Comparison of ENCODE assay signal across 8 cellular contexts in the genomic region with DNA sequence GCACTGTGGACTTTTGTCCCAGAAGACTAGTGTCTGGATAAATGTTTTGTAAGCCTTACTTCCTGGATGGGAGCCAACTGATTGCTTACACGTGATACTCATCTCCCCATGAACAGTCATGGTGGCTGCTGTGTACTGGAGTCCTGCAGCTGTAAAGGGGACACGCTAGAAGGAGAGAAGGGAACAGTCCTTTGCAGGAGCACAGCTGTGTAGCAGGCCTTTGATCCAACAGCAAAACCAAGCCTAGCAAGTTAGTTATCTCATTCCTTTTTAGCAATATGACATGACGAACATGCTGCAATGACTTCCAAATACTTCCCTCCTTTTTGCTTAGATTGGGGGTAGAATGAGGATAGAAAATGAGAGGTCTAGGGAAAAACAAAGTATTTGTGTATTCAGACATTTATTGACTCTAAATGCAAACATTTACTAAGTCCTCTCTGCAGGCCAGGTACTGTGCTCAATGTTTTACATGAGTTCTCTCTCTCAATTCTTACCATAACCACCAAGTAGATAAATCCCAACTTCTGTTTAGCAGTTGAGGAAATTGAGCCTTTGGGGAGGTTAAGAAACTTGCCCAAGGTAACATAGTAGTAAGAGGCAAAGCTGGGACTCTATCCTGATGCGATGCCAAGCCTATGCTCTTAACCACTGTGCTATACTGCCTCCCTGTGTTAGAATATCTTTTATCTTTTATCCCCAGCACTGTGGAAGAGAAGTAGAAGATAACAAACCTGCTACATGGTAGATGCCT. TPM values are rescaled to one million over a fixed set of nuclear protein-coding genes. Genes with fewer than 3 reads are reported as not detected.
DNase-seq lines count a peak whose midpoint lies in the region; ATAC-seq, FAIRE-seq and TF ChIP-seq lines count a peak whose summit lies in the region.

No MANE protein-coding gene starts in this region.

- H3K9me3 Mint-ChIP-seq in Caco-2 (ENCODE audit: unreplicated experiment) (no peaks in the 10 kb centered on the region), GM23338 (peaks cover 9% of the 10 kb centered on the region)

- H3K27me3 Mint-ChIP-seq in Caco-2 (ENCODE audit: insufficient read depth, unreplicated experiment) (no peaks in the 10 kb centered on the region), GM23338 (ENCODE audit: insufficient read depth, low read depth, poor library complexity) (peaks cover 6% of the 10 kb centered on the region)

- H3K4me1 ChIP-seq in Caco-2 (peaks cover 51% of the 10 kb centered on the region), GM23338 (ENCODE audit: insufficient read depth) (0 out of 2 replicates have a peak, but pooled peaks cover 4% of the 10 kb centered on the region), breast epithelium (peaks cover 0 to 14% of the 10 kb centered on the region in 2 donors), left lung (peaks cover 27 to 41% of the 10 kb centered on the region in 2 donors), vagina (peaks cover 41% of the 10 kb centered on the region)

- peak overlapping the region; percentile 24 for H3K4me3 Mint-ChIP-seq in Caco-2 (ENCODE audit: unreplicated experiment)
- no peak overlapping the region for H3K4me3 Mint-ChIP-seq in GM23338

- no peaks in the 10 kb centered on the region for H4K20me1 ChIP-seq in GM23338 (replicated peaks; ENCODE audit: insufficient read depth)

- peak overlapping the region; percentile 89 for H3K27ac Mint-ChIP-seq in Caco-2 (ENCODE audit: unreplicated experiment)
- no peak overlapping the region; the same call in 1 of the 2 replicates for H3K27ac Mint-ChIP-seq in GM23338

- DNase-seq in Caco-2 (peak in 1 of 2 experiments; percentile 53), GM23338 (ENCODE audit: low spot score) (peak; percentile 65), NCI-H526 (lab: John Stamatoyannopoulos, UW) (peak; percentile 20 to 49), breast epithelium (ENCODE audit: low spot score in 2 of 2) (no peak), left lung (no peak), vagina (ENCODE audit: extremely low spot score in 2 of 2) (no peak), HTR-8/SVneo (ENCODE audit: insufficient read length, low spot score) (no peak)

- peaks cover 2% of the 10 kb centered on the region; the same call in 1 of the 2 replicates for H3K9me2 ChIP-seq in GM23338 (ENCODE audit: insufficient read depth)

- POLR2A ChIA-PET in Caco-2 (lab: Charles Lee), result no interaction called here

- H3K27me3 ChIP-seq in Caco-2 (replicated peaks; ENCODE audit: control insufficient read depth, insufficient read depth, low read length) (no peaks in the 10 kb centered on the region), GM23338 (ENCODE audit: insufficient read depth) (no peaks in the 10 kb centered on the region), breast epithelium (no peaks in the 10 kb centered on the region), left lung (no peaks in the 10 kb centered on the region), vagina (no peaks in the 10 kb centered on the region)

- H3K4me2 ChIP-seq in GM23338, result no peak overlapping the region

- no peak overlapping the region for H3K27ac ChIP-seq in GM23338 (ENCODE audit: low read depth)
- peak overlapping the region; percentile 89 to 90 for H3K27ac ChIP-seq in breast epithelium
- H3K27ac ChIP-seq in left lung, result peak overlapping the region; percentile 39 to 74
- H3K27ac ChIP-seq in vagina, result peak overlapping the region; percentile 77

- TF ChIP-seq CTCF in Caco-2 (IDR thresholded peaks at IDR 0.05; ENCODE audit: insufficient read depth in 1 of 2, low read depth in 1 of 2, low read length in 1 of 2, severe bottlenecking in 1 of 2, unreplicated experiment in 1 of 2), result peak; percentile 24 to 37
- peak; percentile 50 to 63 for TF ChIP-seq CTCF in GM23338 (conservative IDR thresholded peaks at IDR 0.05; ENCODE audit: low read depth in 2 of 2)
- peak in 2 of 3 donors; percentile 42 to 45 for TF ChIP-seq CTCF in breast epithelium (IDR thresholded peaks at IDR 0.05)
- TF ChIP-seq CTCF in left lung (IDR thresholded peaks at IDR 0.05), result peak; percentile 31 to 43
- peak in 1 of 3 experiments; percentile 28 for TF ChIP-seq CTCF in vagina (IDR thresholded peaks at IDR 0.05)

- FAIRE-seq in HTR-8/SVneo (lab: Jason Lieb, UNC), result no peak

- H3K36me3 ChIP-seq in Caco-2 (ENCODE audit: control insufficient read depth, insufficient read depth, low read length) (peaks cover 2% of the 10 kb centered on the region; the same call in 1 of the 2 replicates), GM23338 (ENCODE audit: insufficient read depth) (no peaks in the 10 kb centered on the region), breast epithelium (no peaks in the 10 kb centered on the region), left lung (no peaks in the 10 kb centered on the region), vagina (no peaks in the 10 kb centered on the region)

- no peak overlapping the region for H3K4me3 ChIP-seq in Caco-2 (ENCODE audit: low read depth, low read length)
- no peak overlapping the region for H3K4me3 ChIP-seq in GM23338
- no peak overlapping the region for H3K4me3 ChIP-seq in breast epithelium
- no peak overlapping the region for H3K4me3 ChIP-seq in left lung
- H3K4me3 ChIP-seq in vagina, result no peak overlapping the region

- intact Hi-C loops in Caco-2 (cut with micrococcal nuclease; ENCODE audit: unreplicated experiment) (loop anchor here (1.0 to 2.0 kb wide), 7 partner anchors 46 to 258 kb away; a partner anchor contains a TSS), breast epithelium (cut with DNase I; ENCODE audit: low total_unique reads) (loop anchor here (10.0 kb wide), 1 partner anchor 1914 kb away; no protein-coding TSS in a partner anchor), left lung (cut with DNase I) (no loop called here), vagina (cut with DNase I) (no loop called here)

- peak overlapping the region; percentile 91 for H2AFZ ChIP-seq in GM23338

- H3K79me2 ChIP-seq in GM23338 (replicated peaks; ENCODE audit: insufficient read depth), result no peaks in the 10 kb centered on the region

- H3K4me1 Mint-ChIP-seq in Caco-2 (ENCODE audit: low read depth, unreplicated experiment) (peaks cover 60% of the 10 kb centered on the region), GM23338 (peaks cover 13% of the 10 kb centered on the region)

- no TSS peak for BruUV-seq in Caco-2 (replicated peaks; lab: Mats Ljungman, UMichigan)

- CTCF ChIA-PET in Caco-2 (lab: Charles Lee), result no interaction called here

- no peak for TF ChIP-seq POLR2A in breast epithelium (IDR thresholded peaks at IDR 0.05)
- TF ChIP-seq POLR2A in vagina (IDR thresholded peaks at IDR 0.05), result no peak

- H3K9me3 ChIP-seq in Caco-2, result peaks cover 6% of the 10 kb centered on the region
- H3K9me3 ChIP-seq in breast epithelium, result no peaks in the 10 kb centered on the region
- no peaks in the 10 kb centered on the region for H3K9me3 ChIP-seq in left lung
- H3K9me3 ChIP-seq in vagina, result no peaks in the 10 kb centered on the region

- no peaks in the 10 kb centered on the region for H3F3A ChIP-seq in GM23338 (replicated peaks; ENCODE audit: low read depth)

- ATAC-seq in GM23338, result peak; percentile 85
- peak; percentile 87 for ATAC-seq in left lung
- no peak for ATAC-seq in HG03159 (IDR thresholded peaks at IDR 0.05; ENCODE audit: unreplicated experiment)

- H3K36me3 Mint-ChIP-seq in Caco-2 (ENCODE audit: insufficient read depth, unreplicated experiment) (no peaks in the 10 kb centered on the region), GM23338 (ENCODE audit: low read depth) (peaks cover 7% of the 10 kb centered on the region; the same call in 2 of the 3 replicates)

TF ChIP-seq in GM23338, 12 proteins besides CTCF, POLR2A, EP300 and RAD21 (continues in another document):
- no peak for TF ChIP-seq CREB1 (CRISPR knock-in tag; IDR thresholded peaks at IDR 0.05; ENCODE audit: low read depth)

RNA-seq across cellular contexts. Expression of a gene that starts 55.4 kb away (rescaled TPM):
- total RNA-seq in Caco-2 (2022) (0.30 and 0.84 TPM in 2 replicates), breast epithelium (1 to 10 TPM; 2.2 to 4.2 (median 2.9) TPM), left lung (1 to 10 TPM; 1.3 to 2.4 TPM), vagina (2.7 TPM)
- not detected in 2 replicates for total RNA-seq in GM23338 (2014; rRNA removed; shearing (Covaris generic))
- not detected in 2 replicates for polyA plus RNA-seq in GM23338 (2016; fragmentation: Nextera tagmentation; extraction: Ambion mirVana)

Comparison
In these comparisons a context has a peak if more than half of its experiments do, and no peak if none do; other contexts are left out.
1. DNase-seq: peak in GM23338 (single experiment) and NCI-H526 (2 of 2); none in breast epithelium (0 of 2), left lung (0 of 2), vagina (0 of 2) and HTR-8/SVneo (single experiment).
2. intact Hi-C loops: an anchor here in Caco-2 (1.0 to 2.0 kb wide) and breast epithelium (10.0 kb wide); none called in left lung and vagina.